Comparison of ENCODE assay signal across 1 cellular context in genomic region chr10:17183110-17183509, GRCh38.
TF ChIP-seq lines count a peak whose summit lies in the region.

No MANE protein-coding gene starts in this region.

TF ChIP-seq in WTC11, 78 proteins besides CTCF, POLR2A, EP300 and RAD21 (continued from another document):
- TF ChIP-seq FOXK1 (CRISPR knock-in tag; IDR thresholded peaks at IDR 0.05) (no peak), NFE2L1 (CRISPR knock-in tag; IDR thresholded peaks at IDR 0.05) (no peak), PREB (CRISPR knock-in tag; IDR thresholded peaks at IDR 0.05; ENCODE audit: borderline replicate concordance) (no peak), E2F1 (CRISPR knock-in tag; IDR thresholded peaks at IDR 0.05) (no peak), ZNF263 (CRISPR knock-in tag; IDR thresholded peaks at IDR 0.05; ENCODE audit: low read depth) (no peak), ZMAT4 (CRISPR knock-in tag; IDR thresholded peaks at IDR 0.05) (no peak), GTF2I (CRISPR knock-in tag; conservative IDR thresholded peaks at IDR 0.05) (no peak), JUN (CRISPR knock-in tag; IDR thresholded peaks at IDR 0.05) (no peak), NFYB (CRISPR knock-in tag; conservative IDR thresholded peaks at IDR 0.05; ENCODE audit: low read depth) (no peak), NR3C1 (CRISPR knock-in tag; conservative IDR thresholded peaks at IDR 0.05; ENCODE audit: low read depth) (no peak)
